ENCODE assay signal across 28 cellular contexts in genomic region chr1:70210820-70211219, GRCh38. TPM values are rescaled to one million over a fixed set of nuclear protein-coding genes. Genes with fewer than 3 reads are reported as not detected.
A peak's percentile ranks its signal among the peaks of the same experiment; 100 is the strongest.
DNase-seq lines count a peak whose midpoint lies in the region; ATAC-seq, FAIRE-seq and TF ChIP-seq lines count a peak whose summit lies in the region.
"Had no signal": no experiment of that assay in that cellular context is flagged by ENCODE, and none has a peak within 500 bp of the region (broad histone marks: within the 10 kb centered on the region; RNA-seq: fewer than 3 reads in every experiment).

No MANE protein-coding gene starts in this region.

- H3F3A ChIP-seq in MM.1S (ENCODE audit: insufficient read depth, low read length) = peaks cover 4% of the 10 kb centered on the region; the same call in 1 of the 2 replicates

- no peak overlapping the region for H4K91ac ChIP-seq in mesenchymal stem cell (ENCODE audit: low read length)

- peaks cover 2% of the 10 kb centered on the region; the same call in 1 of the 2 replicates for H4K20me1 ChIP-seq in MM.1S (ENCODE audit: insufficient read depth, low read length)

- H3K4me3 ChIP-seq in CD4-positive, CD25-positive, alpha-beta regulatory T cell (ENCODE audit: low read depth, low read length) = no peak overlapping the region
- H3K4me3 ChIP-seq in MM.1S (ENCODE audit: low read length) (no peak overlapping the region), mesenchymal stem cell (ENCODE audit: insufficient read depth in 1 of 2, low read depth in 1 of 2, low read length in 2 of 2) (no peak overlapping the region), psoas muscle (no peak overlapping the region)
- H3K4me3 ChIP-seq: cardiac muscle cell, left lung, upper lobe of left lung had no signal

- no peaks in the 10 kb centered on the region for H3K79me1 ChIP-seq in mesenchymal stem cell (replicated peaks; ENCODE audit: low read length, poor library complexity, severe bottlenecking)

- H3K4me3 Mint-ChIP-seq in CD4-positive, CD25-positive, alpha-beta regulatory T cell = peak overlapping the region in 2 of 4 donors; percentile 15
- H3K4me3 Mint-ChIP-seq: CD14-positive monocyte; effector memory CD8-positive, alpha-beta T cell; memory B cell; nephron progenitor cell; WTC11 had no signal

- H3K27me3 ChIP-seq in CD4-positive, CD25-positive, alpha-beta regulatory T cell (ENCODE audit: control insufficient read depth, insufficient read depth, low read length) = no peaks in the 10 kb centered on the region
- H3K27me3 ChIP-seq in MM.1S (replicated peaks; ENCODE audit: insufficient read depth, low read length) = no peaks in the 10 kb centered on the region
- no peaks in the 10 kb centered on the region for H3K27me3 ChIP-seq in mesenchymal stem cell (ENCODE audit: control insufficient read depth in 1 of 2, insufficient read depth in 1 of 2, low read length in 2 of 2)
- H3K27me3 ChIP-seq in psoas muscle (ENCODE audit: insufficient read depth in 3 of 3, low read length in 2 of 3) = no peaks in the 10 kb centered on the region
- H3K27me3 ChIP-seq: cardiac muscle cell, left lung, upper lobe of left lung had no signal

- TF ChIP-seq CTCF in MM.1S (IDR thresholded peaks at IDR 0.05; ENCODE audit: low read length) (no peak), psoas muscle (IDR thresholded peaks at IDR 0.05) (no peak)

- peaks cover 48% of the 10 kb centered on the region for H3K4me1 ChIP-seq in CD4-positive, CD25-positive, alpha-beta regulatory T cell (ENCODE audit: control insufficient read depth, insufficient read depth, low read length, poor library complexity, severe bottlenecking)
- H3K4me1 ChIP-seq in MM.1S (ENCODE audit: low read length) (peaks cover 17% of the 10 kb centered on the region; the same call in 1 of the 2 replicates), mesenchymal stem cell (ENCODE audit: control insufficient read depth, insufficient read depth, low read depth, low read length) (peaks cover 7% of the 10 kb centered on the region), psoas muscle (peaks cover 34% of the 10 kb centered on the region)

- no peak overlapping the region for H3K23ac ChIP-seq in mesenchymal stem cell (ENCODE audit: low read length in 2 of 2)

- intact Hi-C loops in psoas muscle (cut with DNase I) = no loop called here

- no peak overlapping the region for H2BK120ac ChIP-seq in mesenchymal stem cell (ENCODE audit: low read depth, low read length)

- no peaks in the 10 kb centered on the region for H3K9me2 ChIP-seq in MM.1S (replicated peaks; ENCODE audit: insufficient read depth, low read length)

- H3K9me3 ChIP-seq in CD4-positive, CD25-positive, alpha-beta regulatory T cell (ENCODE audit: control insufficient read depth in 2 of 2, low read length in 2 of 2) = no peaks in the 10 kb centered on the region
- H3K9me3 ChIP-seq in MM.1S (replicated peaks; ENCODE audit: insufficient read depth, low read length) (no peaks in the 10 kb centered on the region), mesenchymal stem cell (ENCODE audit: control insufficient read depth, low read length) (no peaks in the 10 kb centered on the region), psoas muscle (no peaks in the 10 kb centered on the region)
- H3K9me3 ChIP-seq: left lung, upper lobe of left lung had no signal

- no peak overlapping the region for H4K8ac ChIP-seq in mesenchymal stem cell (ENCODE audit: low read length)

- no peak overlapping the region for H3K27ac Mint-ChIP-seq in CD4-positive, CD25-positive, alpha-beta regulatory T cell
- H3K27ac Mint-ChIP-seq: memory B cell, nephron progenitor cell, WTC11 had no signal

- H3K4me1 Mint-ChIP-seq in CD4-positive, CD25-positive, alpha-beta regulatory T cell = peaks cover 13 to 67% (median 47%) of the 10 kb centered on the region in 4 donors

- no peak overlapping the region for H2AK5ac ChIP-seq in mesenchymal stem cell (ENCODE audit: low read length, severe bottlenecking)

- no peak overlapping the region for H2BK5ac ChIP-seq in mesenchymal stem cell (ENCODE audit: low read depth, low read length, poor library complexity, severe bottlenecking)

- no peak overlapping the region for H3K18ac ChIP-seq in mesenchymal stem cell (ENCODE audit: low read depth in 1 of 2, low read length in 2 of 2)

- no peak overlapping the region for H3K9ac ChIP-seq in MM.1S (ENCODE audit: low read length)
- peak overlapping the region; percentile 53 for H3K9ac ChIP-seq in mesenchymal stem cell (ENCODE audit: low read length)

- H3K27ac ChIP-seq in CD4-positive, CD25-positive, alpha-beta regulatory T cell (ENCODE audit: insufficient read depth, low read length, poor library complexity, severe bottlenecking) = peak overlapping the region; percentile 23
- H3K27ac ChIP-seq in MM.1S (ENCODE audit: low read length) = no peak overlapping the region
- H3K27ac ChIP-seq in mesenchymal stem cell (ENCODE audit: low read length, poor library complexity, severe bottlenecking) = no peak overlapping the region
- no peak overlapping the region for H3K27ac ChIP-seq in psoas muscle
- H3K27ac ChIP-seq: cardiac muscle cell, left lung, upper lobe of left lung had no signal

- WGBS in mesenchymal stem cell = no CpG with 5 or more reads among the region's 1 CpG
- 58 to 70% (median 61%) methylated on average over 1 of the region's 1 CpG for WGBS in psoas muscle, 3 donors

- H3K4me2 ChIP-seq in MM.1S (ENCODE audit: low read depth, low read length) = peak overlapping the region; percentile 44; the same call in 1 of the 2 replicates
- no peak overlapping the region for H3K4me2 ChIP-seq in mesenchymal stem cell (ENCODE audit: low read length, poor library complexity, severe bottlenecking)

- no peaks in the 10 kb centered on the region for H3K27me3 Mint-ChIP-seq in CD4-positive, CD25-positive, alpha-beta regulatory T cell
- H3K27me3 Mint-ChIP-seq: activated naive CD8-positive, alpha-beta T cell; effector memory CD8-positive, alpha-beta T cell; memory B cell had no signal

- H2BK15ac ChIP-seq in mesenchymal stem cell (ENCODE audit: low read depth, poor library complexity, severe bottlenecking) = no peak overlapping the region

- no peak for DNase-seq in CD4-positive, CD25-positive, alpha-beta regulatory T cell
- no peak for DNase-seq in MM.1S
- no peak for DNase-seq in mesenchymal stem cell
- DNase-seq in NCI-H774 (lab: John Stamatoyannopoulos, UW) = no peak
- DNase-seq in psoas muscle = no peak
- DNase-seq: activated CD4-positive, alpha-beta T cell treated with anti-CD3 and anti-CD28 coated beads, Interleukin-2, amount 50 U/mL, for 1 hour; activated effector memory CD4-positive, alpha-beta T cell treated with Interleukin-2 at 50 U/mL for 16 hours; Calu3; cortex of kidney; DMS79 treated with DMSO at 0.1 percent for 48 hours; effector memory CD8-positive, alpha-beta T cell; erythroblast; H7; left lung; NCI-H1694; NCI-H446; nephron progenitor cell; stimulated activated CD4-positive, alpha-beta T cell treated with anti-CD3 and anti-CD28 coated beads, Interleukin-15, amount 100 ng/mL, for 24 hours; stimulated activated CD4-positive, alpha-beta T cell treated with anti-CD3 and anti-CD28 coated beads, Interleukin-4, amount 100 ng/mL, for 4 hours; upper lobe of left lung had no signal

- no peaks in the 10 kb centered on the region for H3K9me3 Mint-ChIP-seq in CD4-positive, CD25-positive, alpha-beta regulatory T cell
- H3K9me3 Mint-ChIP-seq: CD14-positive monocyte; effector memory CD8-positive, alpha-beta T cell; memory B cell; nephron progenitor cell; WTC11 had no signal

- no peak overlapping the region for H3K4ac ChIP-seq in mesenchymal stem cell (ENCODE audit: low read depth in 1 of 2, low read length in 2 of 2)

- peaks cover 24% of the 10 kb centered on the region for H3K36me3 Mint-ChIP-seq in CD4-positive, CD25-positive, alpha-beta regulatory T cell
- H3K36me3 Mint-ChIP-seq: WTC11 had no signal

- peak; percentile 8 for FAIRE-seq in G401.6 (lab: Jason Lieb, UNC)
- FAIRE-seq: astrocyte had no signal

- H2BK12ac ChIP-seq in mesenchymal stem cell (ENCODE audit: low read length in 2 of 2) = no peak overlapping the region

- ATAC-seq in CD4-positive, CD25-positive, alpha-beta regulatory T cell (ENCODE audit: low read depth in 2 of 2) = no peak
- ATAC-seq in psoas muscle (no peak), GM21786 (IDR thresholded peaks at IDR 0.05; ENCODE audit: unreplicated experiment) (no peak)
- ATAC-seq: effector memory CD8-positive, alpha-beta T cell; left lung; WTC11 had no signal

- peaks cover 97% of the 10 kb centered on the region for H3K79me2 ChIP-seq in MM.1S (ENCODE audit: low read length)

- H3K14ac ChIP-seq in mesenchymal stem cell (ENCODE audit: low read length in 2 of 2) = no peak overlapping the region

- H3K36me3 ChIP-seq in CD4-positive, CD25-positive, alpha-beta regulatory T cell (ENCODE audit: control insufficient read depth, insufficient read depth, low read length) = peaks cover 22% of the 10 kb centered on the region
- H3K36me3 ChIP-seq in MM.1S (replicated peaks; ENCODE audit: insufficient read depth, low read length) = no peaks in the 10 kb centered on the region; the same call in 1 of the 2 replicates
- peaks cover 15 to 37% of the 10 kb centered on the region in 2 experiments for H3K36me3 ChIP-seq in mesenchymal stem cell (ENCODE audit: control insufficient read depth in 1 of 2, insufficient read depth in 2 of 2, low read depth in 1 of 2, low read length in 2 of 2)
- peaks cover 0 to 32% of the 10 kb centered on the region in 2 donors for H3K36me3 ChIP-seq in psoas muscle (ENCODE audit: insufficient read depth in 1 of 2, low read depth in 1 of 2)

- no peak overlapping the region for H2AFZ ChIP-seq in MM.1S (ENCODE audit: low read length)
- H2AFZ ChIP-seq in mesenchymal stem cell (ENCODE audit: low read depth, low read length) = no peak overlapping the region

RNA-seq across cellular contexts. Expression of gene LRRC40, which starts 5.4 kb away (rescaled TPM):
- total RNA-seq in CD4-positive, CD25-positive, alpha-beta regulatory T cell = 15.7 TPM
- 10 to 100 TPM in 1 of 4 donors, 1 to 10 TPM in 3; 6.9 to 11.3 (median 8.1) TPM for polyA plus RNA-seq in CD4-positive, CD25-positive, alpha-beta regulatory T cell
- 14.1 TPM for polyA plus RNA-seq in mesenchymal stem cell (2013, experiment 1 of 2)
- polyA plus RNA-seq in mesenchymal stem cell (2013, experiment 2 of 2) = 15.9 TPM
- 1 to 10 TPM; 5.5 to 8.7 (median 7.3) TPM for total RNA-seq in psoas muscle
- polyA plus RNA-seq in psoas muscle = 1 to 10 TPM; 6.2 to 9.1 (median 7.0) TPM

RNA-seq across cellular contexts. Expression of gene SRSF11, which starts 10.4 kb away (rescaled TPM):
- 332 TPM for total RNA-seq in CD4-positive, CD25-positive, alpha-beta regulatory T cell
- 100 to 1,000 TPM in 2 of 4 donors, 10 to 100 TPM in 2; 83.7 to 120 (median 103) TPM for polyA plus RNA-seq in CD4-positive, CD25-positive, alpha-beta regulatory T cell
- polyA plus RNA-seq in mesenchymal stem cell (2013, experiment 1 of 2) = 295 TPM
- 281 TPM for polyA plus RNA-seq in mesenchymal stem cell (2013, experiment 2 of 2)
- total RNA-seq in psoas muscle = 10 to 100 TPM; 47.0 to 70.3 (median 53.2) TPM
- polyA plus RNA-seq in psoas muscle = 10 to 100 TPM; 49.6 to 74.8 (median 55.1) TPM
